2 cellular contexts compared by ENCODE assay signal in the genomic region with DNA sequence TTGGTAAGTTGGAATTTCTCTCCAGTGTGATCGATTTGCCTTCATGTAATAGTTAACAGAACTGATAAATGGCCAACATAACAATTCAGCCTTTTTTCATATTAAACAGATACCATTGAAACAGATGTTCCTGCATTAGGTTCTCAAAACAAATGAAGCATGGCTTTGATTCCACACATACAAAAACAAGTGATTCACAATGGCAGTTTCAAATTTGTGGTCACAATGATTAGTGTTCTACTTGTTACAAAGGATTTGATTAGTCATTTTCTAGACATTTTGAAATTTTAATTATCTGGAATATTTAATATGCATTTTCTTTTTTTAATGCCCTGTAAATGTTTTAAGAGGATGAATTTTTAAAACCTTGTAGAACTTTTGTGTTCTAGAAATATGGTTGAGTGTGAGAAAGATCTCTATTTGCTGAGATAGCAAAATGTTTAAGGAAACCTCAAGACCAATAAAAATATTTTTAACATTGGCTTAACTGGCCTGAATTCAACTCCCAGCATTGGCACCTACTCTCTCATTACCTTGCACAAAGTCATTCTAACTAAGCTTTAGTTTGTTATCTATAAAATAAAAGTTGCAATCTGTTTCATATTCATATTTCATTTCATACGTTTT.
TF ChIP-seq lines count a peak whose summit lies in the region.

No MANE protein-coding gene starts in this region.

TF ChIP-seq in IMR-90, 13 proteins besides CTCF, POLR2A, EP300 and RAD21:
- TF ChIP-seq, protein P1, sequence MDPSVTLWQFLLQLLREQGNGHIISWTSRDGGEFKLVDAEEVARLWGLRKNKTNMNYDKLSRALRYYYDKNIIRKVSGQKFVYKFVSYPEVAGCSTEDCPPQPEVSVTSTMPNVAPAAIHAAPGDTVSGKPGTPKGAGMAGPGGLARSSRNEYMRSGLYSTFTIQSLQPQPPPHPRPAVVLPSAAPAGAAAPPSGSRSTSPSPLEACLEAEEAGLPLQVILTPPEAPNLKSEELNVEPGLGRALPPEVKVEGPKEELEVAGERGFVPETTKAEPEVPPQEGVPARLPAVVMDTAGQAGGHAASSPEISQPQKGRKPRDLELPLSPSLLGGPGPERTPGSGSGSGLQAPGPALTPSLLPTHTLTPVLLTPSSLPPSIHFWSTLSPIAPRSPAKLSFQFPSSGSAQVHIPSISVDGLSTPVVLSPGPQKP (IDR thresholded peaks at IDR 0.05; ENCODE audit: borderline replicate concordance, low read depth, low read length), result no peak
- TF ChIP-seq MAFK (IDR thresholded peaks at IDR 0.05; ENCODE audit: low read depth, low read length), result peak; percentile 62

TF ChIP-seq in K562, 482 proteins besides CTCF, POLR2A, EP300 and RAD21:
- TF ChIP-seq MAFK (IDR thresholded peaks at IDR 0.05; ENCODE audit: low read length), result peak; percentile 31; the same call in 1 of the 2 replicates
- TF ChIP-seq ZNF316 (IDR thresholded peaks at IDR 0.05), result peak; percentile 50; the same call in 1 of the 2 replicates
- TF ChIP-seq MAFF (IDR thresholded peaks at IDR 0.05; ENCODE audit: low read length), result peak; percentile 30; the same call in 1 of the 2 replicates
- TF ChIP-seq C11orf30 (IDR thresholded peaks at IDR 0.05; ENCODE audit: low read depth), result 0 out of 2 replicates have a peak, but pooled peaks have one; percentile 6
- no peak for TF ChIP-seq CBFA2T3 (IDR thresholded peaks at IDR 0.05)
- TF ChIP-seq MYC (IDR thresholded peaks at IDR 0.05; ENCODE audit: low read depth, low read length), result no peak
- TF ChIP-seq MYC (CRISPR knock-in tag; IDR thresholded peaks at IDR 0.05; ENCODE audit: borderline replicate concordance, low read depth), result no peak
- no peak for TF ChIP-seq EGR1 (conservative IDR thresholded peaks at IDR 0.05)
